In the genomic region with DNA sequence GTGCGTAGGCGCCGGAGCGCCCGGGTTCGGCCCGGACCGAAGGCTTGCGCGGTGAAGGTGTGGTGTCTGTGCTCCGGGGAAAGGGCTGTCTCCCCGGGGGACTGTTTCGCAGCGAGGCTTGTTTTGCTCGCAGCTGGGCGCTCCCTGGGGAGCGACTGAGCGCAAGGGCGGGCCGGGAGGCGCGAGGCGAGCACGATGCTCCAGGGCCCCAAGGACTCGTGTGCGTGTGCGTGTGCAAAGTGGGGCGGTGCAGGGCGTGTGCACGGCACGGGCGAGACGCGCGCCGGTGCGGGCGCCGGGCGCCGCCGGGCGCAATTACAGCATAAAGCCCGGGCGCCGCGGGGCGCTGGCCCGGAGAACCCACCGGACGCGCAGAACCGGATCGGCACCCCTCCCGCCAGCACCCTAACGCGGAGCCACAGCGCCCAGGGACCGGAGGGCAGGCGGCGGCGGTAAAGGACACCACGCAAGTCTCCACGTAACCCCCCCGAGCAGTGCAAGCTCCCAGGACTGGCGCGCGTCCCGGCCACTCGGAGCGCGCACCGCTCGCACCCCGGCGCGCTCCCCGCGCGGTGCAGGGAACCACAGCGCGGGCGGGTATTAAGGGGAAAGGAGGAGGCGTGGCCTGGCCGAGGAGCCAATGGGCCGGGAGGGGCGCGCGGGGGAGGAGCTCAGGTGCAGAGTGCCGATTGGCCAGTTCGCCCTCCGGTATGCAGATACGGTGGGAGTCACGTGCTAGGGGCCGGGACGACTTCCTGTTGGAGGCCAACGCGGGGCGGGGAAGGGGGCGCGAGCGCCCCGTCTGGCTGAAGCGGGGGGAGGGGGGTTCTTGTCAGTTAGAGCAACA, we compare ENCODE assay signal across 1 cellular context.
A peak's percentile ranks its signal among the peaks of the same experiment; 100 is the strongest.
TF ChIP-seq lines count a peak whose summit lies in the region.

A gene with protein sequence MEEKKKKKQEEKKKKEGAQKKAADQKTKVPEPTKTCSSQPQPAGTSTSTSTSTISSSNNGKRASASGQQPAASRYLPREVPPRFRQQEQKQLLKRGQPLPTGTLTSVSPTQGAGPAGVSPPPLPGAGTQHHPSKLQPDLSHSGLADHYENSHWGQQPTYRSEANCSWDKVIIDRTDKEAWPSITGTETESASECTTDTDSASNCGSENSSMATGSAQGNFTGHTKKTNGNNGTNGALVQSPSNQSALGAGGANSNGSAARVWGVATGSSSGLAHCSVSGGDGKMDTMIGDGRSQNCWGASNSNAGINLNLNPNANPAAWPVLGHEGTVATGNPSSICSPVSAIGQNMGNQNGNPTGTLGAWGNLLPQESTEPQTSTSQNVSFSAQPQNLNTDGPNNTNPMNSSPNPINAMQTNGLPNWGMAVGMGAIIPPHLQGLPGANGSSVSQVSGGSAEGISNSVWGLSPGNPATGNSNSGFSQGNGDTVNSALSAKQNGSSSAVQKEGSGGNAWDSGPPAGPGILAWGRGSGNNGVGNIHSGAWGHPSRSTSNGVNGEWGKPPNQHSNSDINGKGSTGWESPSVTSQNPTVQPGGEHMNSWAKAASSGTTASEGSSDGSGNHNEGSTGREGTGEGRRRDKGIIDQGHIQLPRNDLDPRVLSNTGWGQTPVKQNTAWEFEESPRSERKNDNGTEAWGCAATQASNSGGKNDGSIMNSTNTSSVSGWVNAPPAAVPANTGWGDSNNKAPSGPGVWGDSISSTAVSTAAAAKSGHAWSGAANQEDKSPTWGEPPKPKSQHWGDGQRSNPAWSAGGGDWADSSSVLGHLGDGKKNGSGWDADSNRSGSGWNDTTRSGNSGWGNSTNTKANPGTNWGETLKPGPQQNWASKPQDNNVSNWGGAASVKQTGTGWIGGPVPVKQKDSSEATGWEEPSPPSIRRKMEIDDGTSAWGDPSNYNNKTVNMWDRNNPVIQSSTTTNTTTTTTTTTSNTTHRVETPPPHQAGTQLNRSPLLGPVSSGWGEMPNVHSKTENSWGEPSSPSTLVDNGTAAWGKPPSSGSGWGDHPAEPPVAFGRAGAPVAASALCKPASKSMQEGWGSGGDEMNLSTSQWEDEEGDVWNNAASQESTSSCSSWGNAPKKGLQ (N-terminal part only) (plus strand): TSS at position 835 of the 847 bp plus-strand sequence. CDS start 45,504 bp downstream, outside the sequence.

TF ChIP-seq in K562, 482 proteins besides CTCF, POLR2A, EP300 and RAD21 (continued from another document and continues in another):
- TF ChIP-seq, protein P1, sequence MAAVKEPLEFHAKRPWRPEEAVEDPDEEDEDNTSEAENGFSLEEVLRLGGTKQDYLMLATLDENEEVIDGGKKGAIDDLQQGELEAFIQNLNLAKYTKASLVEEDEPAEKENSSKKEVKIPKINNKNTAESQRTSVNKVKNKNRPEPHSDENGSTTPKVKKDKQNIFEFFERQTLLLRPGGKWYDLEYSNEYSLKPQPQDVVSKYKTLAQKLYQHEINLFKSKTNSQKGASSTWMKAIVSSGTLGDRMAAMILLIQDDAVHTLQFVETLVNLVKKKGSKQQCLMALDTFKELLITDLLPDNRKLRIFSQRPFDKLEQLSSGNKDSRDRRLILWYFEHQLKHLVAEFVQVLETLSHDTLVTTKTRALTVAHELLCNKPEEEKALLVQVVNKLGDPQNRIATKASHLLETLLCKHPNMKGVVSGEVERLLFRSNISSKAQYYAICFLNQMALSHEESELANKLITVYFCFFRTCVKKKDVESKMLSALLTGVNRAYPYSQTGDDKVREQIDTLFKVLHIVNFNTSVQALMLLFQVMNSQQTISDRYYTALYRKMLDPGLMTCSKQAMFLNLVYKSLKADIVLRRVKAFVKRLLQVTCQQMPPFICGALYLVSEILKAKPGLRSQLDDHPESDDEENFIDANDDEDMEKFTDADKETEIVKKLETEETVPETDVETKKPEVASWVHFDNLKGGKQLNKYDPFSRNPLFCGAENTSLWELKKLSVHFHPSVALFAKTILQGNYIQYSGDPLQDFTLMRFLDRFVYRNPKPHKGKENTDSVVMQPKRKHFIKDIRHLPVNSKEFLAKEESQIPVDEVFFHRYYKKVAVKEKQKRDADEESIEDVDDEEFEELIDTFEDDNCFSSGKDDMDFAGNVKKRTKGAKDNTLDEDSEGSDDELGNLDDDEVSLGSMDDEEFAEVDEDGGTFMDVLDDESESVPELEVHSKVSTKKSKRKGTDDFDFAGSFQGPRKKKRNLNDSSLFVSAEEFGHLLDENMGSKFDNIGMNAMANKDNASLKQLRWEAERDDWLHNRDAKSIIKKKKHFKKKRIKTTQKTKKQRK (IDR thresholded peaks at IDR 0.05; ENCODE audit: borderline replicate concordance, low read depth, low read length): no peak
- peak; percentile 99 for TF ChIP-seq SUPT5H (IDR thresholded peaks at IDR 0.05)
- TF ChIP-seq, protein P2, sequence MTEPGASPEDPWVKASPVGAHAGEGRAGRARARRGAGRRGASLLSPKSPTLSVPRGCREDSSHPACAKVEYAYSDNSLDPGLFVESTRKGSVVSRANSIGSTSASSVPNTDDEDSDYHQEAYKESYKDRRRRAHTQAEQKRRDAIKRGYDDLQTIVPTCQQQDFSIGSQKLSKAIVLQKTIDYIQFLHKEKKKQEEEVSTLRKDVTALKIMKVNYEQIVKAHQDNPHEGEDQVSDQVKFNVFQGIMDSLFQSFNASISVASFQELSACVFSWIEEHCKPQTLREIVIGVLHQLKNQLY (CRISPR knock-in tag; conservative IDR thresholded peaks at IDR 0.05): peak in 1 of 2 experiments; percentile 88; a peak in 1 of 4 replicates
- peak; percentile 42 to 59; a peak in 1 of 4 replicates for TF ChIP-seq SRF (CRISPR knock-in tag; IDR thresholded peaks at IDR 0.05)
- TF ChIP-seq MCM2 (IDR thresholded peaks at IDR 0.05; ENCODE audit: low read depth): no peak
- TF ChIP-seq, protein P3, sequence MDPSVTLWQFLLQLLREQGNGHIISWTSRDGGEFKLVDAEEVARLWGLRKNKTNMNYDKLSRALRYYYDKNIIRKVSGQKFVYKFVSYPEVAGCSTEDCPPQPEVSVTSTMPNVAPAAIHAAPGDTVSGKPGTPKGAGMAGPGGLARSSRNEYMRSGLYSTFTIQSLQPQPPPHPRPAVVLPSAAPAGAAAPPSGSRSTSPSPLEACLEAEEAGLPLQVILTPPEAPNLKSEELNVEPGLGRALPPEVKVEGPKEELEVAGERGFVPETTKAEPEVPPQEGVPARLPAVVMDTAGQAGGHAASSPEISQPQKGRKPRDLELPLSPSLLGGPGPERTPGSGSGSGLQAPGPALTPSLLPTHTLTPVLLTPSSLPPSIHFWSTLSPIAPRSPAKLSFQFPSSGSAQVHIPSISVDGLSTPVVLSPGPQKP (CRISPR knock-in tag; IDR thresholded peaks at IDR 0.05): no peak
- TF ChIP-seq BRD4 (IDR thresholded peaks at IDR 0.05): no peak
- TF ChIP-seq POLR2AphosphoS5 (IDR thresholded peaks at IDR 0.05; ENCODE audit: control insufficient read depth, insufficient read depth, low read depth, low read length): peak; percentile 97
- TF ChIP-seq SPI1 (IDR thresholded peaks at IDR 0.05; ENCODE audit: borderline replicate concordance, low read depth, low read length): peak; percentile 50; the same call in 1 of the 2 replicates
- TF ChIP-seq, protein P4, sequence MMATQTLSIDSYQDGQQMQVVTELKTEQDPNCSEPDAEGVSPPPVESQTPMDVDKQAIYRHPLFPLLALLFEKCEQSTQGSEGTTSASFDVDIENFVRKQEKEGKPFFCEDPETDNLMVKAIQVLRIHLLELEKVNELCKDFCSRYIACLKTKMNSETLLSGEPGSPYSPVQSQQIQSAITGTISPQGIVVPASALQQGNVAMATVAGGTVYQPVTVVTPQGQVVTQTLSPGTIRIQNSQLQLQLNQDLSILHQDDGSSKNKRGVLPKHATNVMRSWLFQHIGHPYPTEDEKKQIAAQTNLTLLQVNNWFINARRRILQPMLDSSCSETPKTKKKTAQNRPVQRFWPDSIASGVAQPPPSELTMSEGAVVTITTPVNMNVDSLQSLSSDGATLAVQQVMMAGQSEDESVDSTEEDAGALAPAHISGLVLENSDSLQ (IDR thresholded peaks at IDR 0.05): peak; percentile 26
- TF ChIP-seq, protein P5, sequence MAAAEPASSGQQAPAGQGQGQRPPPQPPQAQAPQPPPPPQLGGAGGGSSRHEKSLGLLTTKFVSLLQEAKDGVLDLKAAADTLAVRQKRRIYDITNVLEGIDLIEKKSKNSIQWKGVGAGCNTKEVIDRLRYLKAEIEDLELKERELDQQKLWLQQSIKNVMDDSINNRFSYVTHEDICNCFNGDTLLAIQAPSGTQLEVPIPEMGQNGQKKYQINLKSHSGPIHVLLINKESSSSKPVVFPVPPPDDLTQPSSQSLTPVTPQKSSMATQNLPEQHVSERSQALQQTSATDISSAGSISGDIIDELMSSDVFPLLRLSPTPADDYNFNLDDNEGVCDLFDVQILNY (CRISPR knock-in tag; IDR thresholded peaks at IDR 0.05): peak; percentile 70; the same call in 1 of the 2 replicates
- no peak for TF ChIP-seq FOXM1 (IDR thresholded peaks at IDR 0.05; ENCODE audit: low read depth)
- 0 out of 2 replicates have a peak, but pooled peaks have one; percentile 30 for TF ChIP-seq FOXM1 (CRISPR knock-in tag; IDR thresholded peaks at IDR 0.05; ENCODE audit: low read depth)
- TF ChIP-seq KAT2B (IDR thresholded peaks at IDR 0.05; ENCODE audit: low read depth, low read length): no peak
- TF ChIP-seq, protein P6, sequence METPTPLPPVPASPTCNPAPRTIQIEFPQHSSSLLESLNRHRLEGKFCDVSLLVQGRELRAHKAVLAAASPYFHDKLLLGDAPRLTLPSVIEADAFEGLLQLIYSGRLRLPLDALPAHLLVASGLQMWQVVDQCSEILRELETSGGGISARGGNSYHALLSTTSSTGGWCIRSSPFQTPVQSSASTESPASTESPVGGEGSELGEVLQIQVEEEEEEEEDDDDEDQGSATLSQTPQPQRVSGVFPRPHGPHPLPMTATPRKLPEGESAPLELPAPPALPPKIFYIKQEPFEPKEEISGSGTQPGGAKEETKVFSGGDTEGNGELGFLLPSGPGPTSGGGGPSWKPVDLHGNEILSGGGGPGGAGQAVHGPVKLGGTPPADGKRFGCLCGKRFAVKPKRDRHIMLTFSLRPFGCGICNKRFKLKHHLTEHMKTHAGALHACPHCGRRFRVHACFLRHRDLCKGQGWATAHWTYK (CRISPR knock-in tag; IDR thresholded peaks at IDR 0.05): peak; percentile 94
- no peak for TF ChIP-seq DNMT1 (IDR thresholded peaks at IDR 0.05)
- peak; percentile 44 for TF ChIP-seq ZNF316 (IDR thresholded peaks at IDR 0.05)
- TF ChIP-seq E2F3 (CRISPR knock-in tag; IDR thresholded peaks at IDR 0.05): peak; percentile 78
- TF ChIP-seq, protein P7, sequence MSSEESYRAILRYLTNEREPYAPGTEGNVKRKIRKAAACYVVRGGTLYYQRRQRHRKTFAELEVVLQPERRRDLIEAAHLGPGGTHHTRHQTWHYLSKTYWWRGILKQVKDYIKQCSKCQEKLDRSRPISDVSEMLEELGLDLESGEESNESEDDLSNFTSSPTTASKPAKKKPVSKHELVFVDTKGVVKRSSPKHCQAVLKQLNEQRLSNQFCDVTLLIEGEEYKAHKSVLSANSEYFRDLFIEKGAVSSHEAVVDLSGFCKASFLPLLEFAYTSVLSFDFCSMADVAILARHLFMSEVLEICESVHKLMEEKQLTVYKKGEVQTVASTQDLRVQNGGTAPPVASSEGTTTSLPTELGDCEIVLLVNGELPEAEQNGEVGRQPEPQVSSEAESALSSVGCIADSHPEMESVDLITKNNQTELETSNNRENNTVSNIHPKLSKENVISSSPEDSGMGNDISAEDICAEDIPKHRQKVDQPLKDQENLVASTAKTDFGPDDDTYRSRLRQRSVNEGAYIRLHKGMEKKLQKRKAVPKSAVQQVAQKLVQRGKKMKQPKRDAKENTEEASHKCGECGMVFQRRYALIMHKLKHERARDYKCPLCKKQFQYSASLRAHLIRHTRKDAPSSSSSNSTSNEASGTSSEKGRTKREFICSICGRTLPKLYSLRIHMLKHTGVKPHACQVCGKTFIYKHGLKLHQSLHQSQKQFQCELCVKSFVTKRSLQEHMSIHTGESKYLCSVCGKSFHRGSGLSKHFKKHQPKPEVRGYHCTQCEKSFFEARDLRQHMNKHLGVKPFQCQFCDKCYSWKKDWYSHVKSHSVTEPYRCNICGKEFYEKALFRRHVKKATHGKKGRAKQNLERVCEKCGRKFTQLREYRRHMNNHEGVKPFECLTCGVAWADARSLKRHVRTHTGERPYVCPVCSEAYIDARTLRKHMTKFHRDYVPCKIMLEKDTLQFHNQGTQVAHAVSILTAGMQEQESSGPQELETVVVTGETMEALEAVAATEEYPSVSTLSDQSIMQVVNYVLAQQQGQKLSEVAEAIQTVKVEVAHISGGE (CRISPR knock-in tag; IDR thresholded peaks at IDR 0.05): peak in 1 of 3 experiments; percentile 52; a peak in 1 of 6 replicates
- no peak for TF ChIP-seq EWSR1 (IDR thresholded peaks at IDR 0.05; ENCODE audit: borderline replicate concordance, low read depth, partially characterized antibody)
- TF ChIP-seq, protein P8, sequence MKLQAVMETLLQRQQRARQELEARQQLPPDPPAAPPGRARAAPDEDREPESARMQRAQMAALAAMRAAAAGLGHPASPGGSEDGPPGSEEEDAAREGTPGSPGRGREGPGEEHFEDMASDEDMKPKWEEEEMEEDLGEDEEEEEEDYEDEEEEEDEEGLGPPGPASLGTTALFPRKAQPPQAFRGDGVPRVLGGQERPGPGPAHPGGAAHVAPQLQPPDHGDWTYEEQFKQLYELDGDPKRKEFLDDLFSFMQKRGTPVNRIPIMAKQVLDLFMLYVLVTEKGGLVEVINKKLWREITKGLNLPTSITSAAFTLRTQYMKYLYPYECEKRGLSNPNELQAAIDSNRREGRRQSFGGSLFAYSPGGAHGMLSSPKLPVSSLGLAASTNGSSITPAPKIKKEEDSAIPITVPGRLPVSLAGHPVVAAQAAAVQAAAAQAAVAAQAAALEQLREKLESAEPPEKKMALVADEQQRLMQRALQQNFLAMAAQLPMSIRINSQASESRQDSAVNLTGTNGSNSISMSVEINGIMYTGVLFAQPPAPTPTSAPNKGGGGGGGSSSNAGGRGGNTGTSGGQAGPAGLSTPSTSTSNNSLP (IDR thresholded peaks at IDR 0.05; ENCODE audit: borderline replicate concordance, low read depth, low read length): no peak
- TF ChIP-seq, protein P9, sequence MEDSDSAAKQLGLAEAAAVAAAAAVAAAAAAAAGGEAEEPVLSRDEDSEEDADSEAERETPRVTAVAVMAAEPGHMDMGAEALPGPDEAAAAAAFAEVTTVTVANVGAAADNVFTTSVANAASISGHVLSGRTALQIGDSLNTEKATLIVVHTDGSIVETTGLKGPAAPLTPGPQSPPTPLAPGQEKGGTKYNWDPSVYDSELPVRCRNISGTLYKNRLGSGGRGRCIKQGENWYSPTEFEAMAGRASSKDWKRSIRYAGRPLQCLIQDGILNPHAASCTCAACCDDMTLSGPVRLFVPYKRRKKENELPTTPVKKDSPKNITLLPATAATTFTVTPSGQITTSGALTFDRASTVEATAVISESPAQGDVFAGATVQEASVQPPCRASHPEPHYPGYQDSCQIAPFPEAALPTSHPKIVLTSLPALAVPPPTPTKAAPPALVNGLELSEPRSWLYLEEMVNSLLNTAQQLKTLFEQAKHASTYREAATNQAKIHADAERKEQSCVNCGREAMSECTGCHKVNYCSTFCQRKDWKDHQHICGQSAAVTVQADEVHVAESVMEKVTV (CRISPR knock-in tag; IDR thresholded peaks at IDR 0.05): peak; percentile 27; the same call in 1 of the 2 replicates
- no peak for TF ChIP-seq PHF21A (IDR thresholded peaks at IDR 0.05; ENCODE audit: borderline replicate concordance, low read depth)
- TF ChIP-seq ELF1 (tag; IDR thresholded peaks at IDR 0.05): peak; percentile 90
- TF ChIP-seq, protein P10, sequence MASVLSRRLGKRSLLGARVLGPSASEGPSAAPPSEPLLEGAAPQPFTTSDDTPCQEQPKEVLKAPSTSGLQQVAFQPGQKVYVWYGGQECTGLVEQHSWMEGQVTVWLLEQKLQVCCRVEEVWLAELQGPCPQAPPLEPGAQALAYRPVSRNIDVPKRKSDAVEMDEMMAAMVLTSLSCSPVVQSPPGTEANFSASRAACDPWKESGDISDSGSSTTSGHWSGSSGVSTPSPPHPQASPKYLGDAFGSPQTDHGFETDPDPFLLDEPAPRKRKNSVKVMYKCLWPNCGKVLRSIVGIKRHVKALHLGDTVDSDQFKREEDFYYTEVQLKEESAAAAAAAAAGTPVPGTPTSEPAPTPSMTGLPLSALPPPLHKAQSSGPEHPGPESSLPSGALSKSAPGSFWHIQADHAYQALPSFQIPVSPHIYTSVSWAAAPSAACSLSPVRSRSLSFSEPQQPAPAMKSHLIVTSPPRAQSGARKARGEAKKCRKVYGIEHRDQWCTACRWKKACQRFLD (CRISPR knock-in tag; IDR thresholded peaks at IDR 0.05): peak; percentile 54; the same call in 1 of the 2 replicates
